Comparison of ENCODE assay signal across 8 cellular contexts in genomic region chr15:92880796-92881569, GRCh38. TPM values are rescaled to one million over a fixed set of nuclear protein-coding genes. Genes with fewer than 3 reads are reported as not detected.
DNase-seq lines count a peak whose midpoint lies in the region; ATAC-seq, FAIRE-seq and TF ChIP-seq lines count a peak whose summit lies in the region.

No MANE protein-coding gene starts in this region.

- TF ChIP-seq RAD21 in GM12878 (IDR thresholded peaks at IDR 0.05; ENCODE audit: insufficient read depth, low read depth, low read length) = no peak

- peaks cover 2% of the 10 kb centered on the region for H3K79me1 ChIP-seq in mesenchymal stem cell (replicated peaks; ENCODE audit: low read length, poor library complexity, severe bottlenecking)

- intact Hi-C loops in Right ventricle myocardium superior (cut with DNase I) = loop anchor here (5.0 kb wide), 1 partner anchor 49 kb away; no protein-coding TSS in a partner anchor
- intact Hi-C loops in left ventricle myocardium superior (cut with micrococcal nuclease) = loop anchor here (5.0 kb wide), 1 partner anchor 49 kb away; no protein-coding TSS in a partner anchor
- intact Hi-C loops in GM12878 (cut with micrococcal nuclease; ENCODE audit: unreplicated experiment) = loop anchor here (5.0 kb wide), 1 partner anchor 34 kb away; no protein-coding TSS in a partner anchor
- intact Hi-C loops in upper lobe of right lung (cut with DNase I) = no loop called here

- H3K79me2 ChIP-seq in GM12878 (ENCODE audit: control insufficient read depth, insufficient read depth, low read length) = peaks cover 36% of the 10 kb centered on the region

- 0 out of 4 replicates have a peak, but pooled peaks cover 0 to 6% of the 10 kb centered on the region in 2 experiments for H3K36me3 ChIP-seq in GM12878 (ENCODE audit: control insufficient read depth in 2 of 2, insufficient read depth in 2 of 2, low read length in 1 of 2)
- peaks cover 0 to 7% of the 10 kb centered on the region in 2 experiments for H3K36me3 ChIP-seq in mesenchymal stem cell (ENCODE audit: control insufficient read depth in 1 of 2, insufficient read depth in 2 of 2, low read depth in 1 of 2, low read length in 2 of 2)
- peaks cover 7% of the 10 kb centered on the region for H3K36me3 ChIP-seq in upper lobe of right lung

- peak; percentile 0 for ATAC-seq in Right ventricle myocardium superior (ENCODE audit: poor library complexity)
- ATAC-seq in left ventricle myocardium superior = no peak
- ATAC-seq in GM12878 = no peak
- ATAC-seq in upper lobe of right lung = no peak
- ATAC-seq in HG03139 (IDR thresholded peaks at IDR 0.05; ENCODE audit: unreplicated experiment) = no peak

- no peak overlapping the region for H3K9ac ChIP-seq in GM12878 (ENCODE audit: control insufficient read depth, insufficient read depth, low read length)
- H3K9ac ChIP-seq in mesenchymal stem cell (ENCODE audit: low read length) = peak overlapping the region; percentile 89

- no peak for FAIRE-seq in GM12878 (lab: Jason Lieb, UNC)

- H3K27me3 ChIP-seq in GM12878 (replicated peaks in 1 of 2; ENCODE audit: control insufficient read depth in 2 of 2, insufficient read depth in 2 of 2, low read length in 1 of 2) (no peaks in the 10 kb centered on the region), mesenchymal stem cell (ENCODE audit: control insufficient read depth in 1 of 2, insufficient read depth in 1 of 2, low read length in 2 of 2) (no peaks in the 10 kb centered on the region), upper lobe of right lung (no peaks in the 10 kb centered on the region)

- no peak overlapping the region for H2BK5ac ChIP-seq in mesenchymal stem cell (ENCODE audit: low read depth, low read length, poor library complexity, severe bottlenecking)

- no peak overlapping the region for H3K14ac ChIP-seq in mesenchymal stem cell (ENCODE audit: low read length in 2 of 2)

- TF ChIP-seq POLR2A in GM12878 (IDR thresholded peaks at IDR 0.05; ENCODE audit: low read depth, low read length) = no peak

- DNase-seq in Right ventricle myocardium superior = no peak
- DNase-seq in left ventricle myocardium superior = no peak
- no peak for DNase-seq in GM12878 (ENCODE audit: low read depth, low spot score)
- no peak for DNase-seq in mesenchymal stem cell
- no peak for DNase-seq in upper lobe of right lung
- no peak for DNase-seq in NCI-H748 treated with DMSO at 0.1 percent for 48 hours (lab: John Stamatoyannopoulos, UW)
- DNase-seq in SHP77 (lab: John Stamatoyannopoulos, UW) = no peak

- in situ Hi-C loops in GM12878 (cut with MboI) = loop anchor here (10.0 kb wide), 1 partner anchor 66 kb away; no protein-coding TSS in a partner anchor

- TF ChIP-seq EP300 in GM12878 (IDR thresholded peaks at IDR 0.05; ENCODE audit: borderline replicate concordance in 1 of 2, control insufficient read depth in 1 of 2, low read depth in 2 of 2, low read length in 2 of 2) = no peak

- no peak overlapping the region for H4K91ac ChIP-seq in mesenchymal stem cell (ENCODE audit: low read length)

- TF ChIP-seq CTCF in GM12878 (IDR thresholded peaks at IDR 0.05 in 2 of 3, conservative IDR thresholded peaks at IDR 0.05 in 1 of 3; ENCODE audit: control insufficient read depth in 2 of 3, extremely low read depth in 1 of 3, insufficient read depth in 1 of 3, low read depth in 3 of 3, low read length in 3 of 3) = no peak
- TF ChIP-seq CTCF in upper lobe of right lung (IDR thresholded peaks at IDR 0.05) = no peak

- H3K4me1 ChIP-seq in GM12878 (ENCODE audit: control insufficient read depth, insufficient read depth, low read length) (peaks cover 5% of the 10 kb centered on the region; the same call in 1 of the 2 replicates), mesenchymal stem cell (ENCODE audit: control insufficient read depth, insufficient read depth, low read depth, low read length) (peaks cover 2% of the 10 kb centered on the region), upper lobe of right lung (peaks cover 25% of the 10 kb centered on the region)

- no peak overlapping the region for H3K4ac ChIP-seq in mesenchymal stem cell (ENCODE audit: low read depth in 1 of 2, low read length in 2 of 2)

- BruUV-seq in GM12878 (replicated peaks; lab: Mats Ljungman, UMichigan) = no TSS peak

- H3K23ac ChIP-seq in mesenchymal stem cell (ENCODE audit: low read length in 2 of 2) = no peak overlapping the region

- H3K4me2 ChIP-seq in GM12878 (ENCODE audit: control insufficient read depth, insufficient read depth) (peak overlapping the region; percentile 67), mesenchymal stem cell (ENCODE audit: low read length, poor library complexity, severe bottlenecking) (no peak overlapping the region)

- H2BK120ac ChIP-seq in mesenchymal stem cell (ENCODE audit: low read depth, low read length) = no peak overlapping the region

- H2BK12ac ChIP-seq in mesenchymal stem cell (ENCODE audit: low read length in 2 of 2) = no peak overlapping the region

- H3K18ac ChIP-seq in mesenchymal stem cell (ENCODE audit: low read depth in 1 of 2, low read length in 2 of 2) = no peak overlapping the region

- H4K20me1 ChIP-seq in GM12878 (ENCODE audit: control insufficient read depth, insufficient read depth) = no peaks in the 10 kb centered on the region

- POLR2A ChIA-PET in GM12878 (lab: Charles Lee) = interaction anchor here (1.1 to 8.2 kb wide), 12 partner anchors 10 to 70 kb away, joined by 3 to 207 read pairs (median 12); partner anchors contain the start of gene CHD2

- WGBS in GM12878 (ENCODE audit: insufficient coverage, insufficient replicate concordance, low lambda C conversion rate, missing lambda C conversion rate) = 40% methylated on average over 4 of the region's 4 CpGs
- 67% methylated on average over 3 of the region's 4 CpGs for WGBS in mesenchymal stem cell

- H3K27ac ChIP-seq in GM12878 (ENCODE audit: control insufficient read depth, insufficient read depth) (peak overlapping the region; percentile 87), mesenchymal stem cell (ENCODE audit: low read length, poor library complexity, severe bottlenecking) (no peak overlapping the region), upper lobe of right lung (peak overlapping the region; percentile 95)

- H2BK15ac ChIP-seq in mesenchymal stem cell (ENCODE audit: low read depth, poor library complexity, severe bottlenecking) = no peak overlapping the region

- RAD21 ChIA-PET in GM12878 (lab: Charles Lee; ENCODE audit: unreplicated experiment) = interaction anchor here (1.1 to 10.4 kb wide), 8 partner anchors 22 to 75 kb away, joined by 3 to 174 read pairs (median 12); partner anchors contain the start of gene CHD2

- no peak overlapping the region for H4K8ac ChIP-seq in mesenchymal stem cell (ENCODE audit: low read length)

- H3K4me3 ChIP-seq in GM12878 (peak overlapping the region; percentile 62; the same call in 1 of the 2 replicates), mesenchymal stem cell (ENCODE audit: insufficient read depth in 1 of 2, low read depth in 1 of 2, low read length in 2 of 2) (peak overlapping the region in 1 of 2 experiments; percentile 73), upper lobe of right lung (peak overlapping the region; percentile 53)

- CTCF ChIA-PET in GM12878 (lab: Yijun Ruan, JAX) = interaction anchor here (0.7 to 2.7 kb wide), 8 partner anchors 14 to 82 kb away, joined by 3 to 20 read pairs (median 4); partner anchors contain the start of gene CHD2

- no peak overlapping the region for H2AK5ac ChIP-seq in mesenchymal stem cell (ENCODE audit: low read length, severe bottlenecking)

- H2AFZ ChIP-seq in GM12878 (ENCODE audit: control insufficient read depth, low read depth, low read length) = no peak overlapping the region; the same call in 1 of the 2 replicates
- H2AFZ ChIP-seq in mesenchymal stem cell (ENCODE audit: low read depth, low read length) = no peak overlapping the region

- SMC1A ChIA-PET in GM12878 (lab: Charles Lee; ENCODE audit: uncharacterized antibody, unreplicated experiment) = interaction anchor here (0.6 to 16.8 kb wide), 15 partner anchors 11 to 108 kb away, joined by 3 to 252 read pairs (median 11); partner anchors contain the start of gene CHD2

- no peaks in the 10 kb centered on the region for H3K9me3 ChIP-seq in GM12878 (replicated peaks; ENCODE audit: control insufficient read depth, insufficient read depth, low read length)
- no peaks in the 10 kb centered on the region for H3K9me3 ChIP-seq in mesenchymal stem cell (ENCODE audit: control insufficient read depth, low read length)
- H3K9me3 ChIP-seq in upper lobe of right lung = no peaks in the 10 kb centered on the region

RNA-seq across cellular contexts. Expression of gene CHD2, which starts 19.1 kb away (rescaled TPM):
- total RNA-seq in Right ventricle myocardium superior (43.5 TPM), left ventricle myocardium superior (57.2 TPM), GM12878 (2014; rRNA removed) (57.4 and 74.4 TPM in 2 replicates), GM12878 (2014; rRNA removed; fragmentation: Illumina TruSeq; extraction: Trizol) (64.6 and 74.9 TPM in 2 replicates), GM12878 (2021) (77.0 and 87.4 TPM in 2 replicates), upper lobe of right lung (161 TPM)
- 881 and 884 TPM in 2 replicates for total RNA-seq in GM12878 (2013; cell fraction: nucleolus; rRNA removed)
- polyA plus RNA-seq in GM12878 (2011; ENCODE audit: low read depth) = 50.2 TPM
- polyA plus RNA-seq in GM12878 (2011; rRNA removed) (94.7 and 100 TPM in 2 replicates), GM12878 (2014; fragmentation: Illumina TruSeq; extraction: Trizol) (88.0 and 102 TPM in 2 replicates), GM12878 (2014; fragmentation: Nextera tagmentation; extraction: Ambion mirVana) (10 to 100 TPM; 38.1 to 42.8 TPM), GM12878 (2014; rRNA removed) (59.8 and 69.9 TPM in 2 replicates), GM12878 (2016; fragmentation: Nextera tagmentation; extraction: Ambion mirVana) (10 to 100 TPM; 53.6 to 62.0 TPM)
- polyA plus RNA-seq in GM12878 (2011; cell fraction: cytosol; rRNA removed) = 65.9 and 93.5 TPM in 2 replicates
- 175 and 192 TPM in 2 replicates for polyA plus RNA-seq in GM12878 (2011; cell fraction: nucleus; rRNA removed)
- polyA plus RNA-seq in GM12878 (2012) = 64.4 and 66.3 TPM in 2 replicates
- polyA minus RNA-seq in GM12878 (2011; rRNA and poly(A)+ RNA removed) = 113 and 149 TPM in 2 replicates
- polyA minus RNA-seq in GM12878 (2011; cell fraction: cytosol; rRNA and poly(A)+ RNA removed) = 40.9 and 46.5 TPM in 2 replicates
- polyA minus RNA-seq in GM12878 (2011; cell fraction: nucleus; rRNA and poly(A)+ RNA removed) = 297 and 397 TPM in 2 replicates
- 52.6 TPM for polyA plus RNA-seq in mesenchymal stem cell (2013, experiment 1 of 2)
- polyA plus RNA-seq in mesenchymal stem cell (2013, experiment 2 of 2) = 52.4 TPM
